20 cellular contexts compared by ENCODE assay signal in genomic region chr14:83548061-83548839, GRCh38.
DNase-seq lines count a peak whose midpoint lies in the region; ATAC-seq and TF ChIP-seq lines count a peak whose summit lies in the region.
"Had no signal": no experiment of that assay in that cellular context is flagged by ENCODE, and none has a peak within 500 bp of the region (broad histone marks: within the 10 kb centered on the region; RNA-seq: fewer than 3 reads in every experiment).

No MANE protein-coding gene starts in this region.

- H3K9me3 ChIP-seq in neuronal stem cell (replicated peaks in 1 of 2; ENCODE audit: control insufficient read depth in 2 of 2, insufficient read depth in 1 of 2, low read depth in 1 of 2, low read length in 2 of 2) (no peaks in the 10 kb centered on the region), endodermal cell (ENCODE audit: control insufficient read depth, low read length) (no peaks in the 10 kb centered on the region), stomach (no peaks in the 10 kb centered on the region), WERI-Rb-1 (ENCODE audit: severe bottlenecking) (no peaks in the 10 kb centered on the region)
- H3K9me3 ChIP-seq: tibial nerve had no signal

- no peak overlapping the region for H3K4ac ChIP-seq in neuronal stem cell (ENCODE audit: low read length)

- no peak overlapping the region for H3K14ac ChIP-seq in neuronal stem cell (ENCODE audit: low read length)

- intact Hi-C loops in stomach (cut with DNase I; ENCODE audit: low total_unique reads): no loop called here

- H2BK12ac ChIP-seq in neuronal stem cell (ENCODE audit: low read length): no peak overlapping the region

- H3K18ac ChIP-seq in neuronal stem cell (ENCODE audit: low read length): no peak overlapping the region

- no peaks in the 10 kb centered on the region for H3K4me1 Mint-ChIP-seq in endodermal cell
- H3K4me1 Mint-ChIP-seq: activated naive CD4-positive, alpha-beta T cell treated with anti-CD3 and anti-CD28 coated beads, Interleukin-2, amount 10 ng/mL, durations not matched to agents 7 days and 5 days; naive thymus-derived CD8-positive, alpha-beta T cell had no signal

- H3K4me3 Mint-ChIP-seq in endodermal cell: no peak overlapping the region
- H3K4me3 Mint-ChIP-seq: activated naive CD4-positive, alpha-beta T cell treated with anti-CD3 and anti-CD28 coated beads, Interleukin-2, amount 10 ng/mL, durations not matched to agents 7 days and 5 days; naive thymus-derived CD8-positive, alpha-beta T cell; T-helper 1 cell treated with Interleukin-12 subunit alpha and Interleukin-12 subunit beta and Interleukin-4 antibody, amounts not matched to agents 30 μg/mL and 1 μg/mL, for 36 hours had no signal

- no CpG with 5 or more reads among the region's 5 CpGs for WGBS in neuronal stem cell (ENCODE audit: extremely low coverage in 2 of 2, insufficient read length in 2 of 2, insufficient replicate concordance in 1 of 2), 2 donors
- WGBS in endodermal cell (ENCODE audit: insufficient coverage in 1 of 2, insufficient read length in 1 of 2), 2 experiments: 79 to 84% methylated on average over 3 to 5 of the region's 5 CpGs
- WGBS in stomach, 5 donors: 43 to 59% (median 55%) methylated on average over 5 of the region's 5 CpGs

- no peak overlapping the region for H2AFZ ChIP-seq in neuronal stem cell (ENCODE audit: low read length)
- H2AFZ ChIP-seq: GM23248 had no signal

- no peaks in the 10 kb centered on the region for H3K36me3 Mint-ChIP-seq in endodermal cell (ENCODE audit: low read depth)
- H3K36me3 Mint-ChIP-seq: activated naive CD4-positive, alpha-beta T cell treated with anti-CD3 and anti-CD28 coated beads, Interleukin-2, amount 10 ng/mL, durations not matched to agents 7 days and 5 days; naive thymus-derived CD8-positive, alpha-beta T cell had no signal

- H4K8ac ChIP-seq in neuronal stem cell (ENCODE audit: low read depth, low read length): no peak overlapping the region

- H2AK5ac ChIP-seq in neuronal stem cell (ENCODE audit: low read depth, low read length): no peak overlapping the region

- H3K36me3 ChIP-seq in neuronal stem cell (replicated peaks in 1 of 2; ENCODE audit: control insufficient read depth in 2 of 2, insufficient read depth in 2 of 2, low read length in 2 of 2) (no peaks in the 10 kb centered on the region), endodermal cell (ENCODE audit: control insufficient read depth, insufficient read depth, low read length) (no peaks in the 10 kb centered on the region), stomach (no peaks in the 10 kb centered on the region), WERI-Rb-1 (no peaks in the 10 kb centered on the region)
- H3K36me3 ChIP-seq: tibial nerve had no signal

- no peak overlapping the region for H2BK15ac ChIP-seq in neuronal stem cell (ENCODE audit: low read length)

- TF ChIP-seq CTCF in endodermal cell (conservative IDR thresholded peaks at IDR 0.05) (no peak), stomach (IDR thresholded peaks at IDR 0.05) (no peak), WERI-Rb-1 (IDR thresholded peaks at IDR 0.05; ENCODE audit: low read depth, low read length) (no peak)

- H3K27ac ChIP-seq in neuronal stem cell (replicated peaks; ENCODE audit: low read length) (no peak overlapping the region), endodermal cell (ENCODE audit: low read depth, low read length) (no peak overlapping the region), stomach (no peak overlapping the region), WERI-Rb-1 (no peak overlapping the region)
- H3K27ac ChIP-seq: GM23248, tibial nerve had no signal

- no peak for ATAC-seq in GM19351 (IDR thresholded peaks at IDR 0.05; ENCODE audit: unreplicated experiment)
- ATAC-seq: activated CD4-positive, CD25-positive, alpha-beta regulatory T cell treated with anti-CD3 and anti-CD28 coated beads, Interleukin-2, amount 50 U/mL, for 24 hours; naive thymus-derived CD8-positive, alpha-beta T cell had no signal

- no peak overlapping the region for H4K91ac ChIP-seq in neuronal stem cell (ENCODE audit: low read depth, low read length, poor library complexity)

- H3K4me3 ChIP-seq in neuronal stem cell (ENCODE audit: low read length in 2 of 2): no peak overlapping the region
- no peak overlapping the region for H3K4me3 ChIP-seq in endodermal cell (ENCODE audit: low read length)
- H3K4me3 ChIP-seq in stomach: no peak overlapping the region
- H3K4me3 ChIP-seq in WERI-Rb-1 (ENCODE audit: low read depth, low read length): no peak overlapping the region
- H3K4me3 ChIP-seq: GM23248, tibial nerve had no signal

- no peaks in the 10 kb centered on the region for H3K27me3 Mint-ChIP-seq in endodermal cell (ENCODE audit: insufficient read depth)
- H3K27me3 Mint-ChIP-seq: activated naive CD4-positive, alpha-beta T cell treated with anti-CD3 and anti-CD28 coated beads, Interleukin-2, amount 10 ng/mL, durations not matched to agents 7 days and 5 days; naive thymus-derived CD8-positive, alpha-beta T cell had no signal

- DNase-seq in GM03348 (ENCODE audit: low spot score): peak; percentile 7
- DNase-seq in RPMI7951 (ENCODE audit: low read depth): peak; percentile 60
- peak; percentile 11 for DNase-seq in fibroblast of peridontal ligament (ENCODE audit: extremely low read depth)
- DNase-seq in neuronal stem cell (ENCODE audit: low spot score): peak; percentile 3
- DNase-seq in endodermal cell: no peak
- no peak for DNase-seq in stomach
- DNase-seq in WERI-Rb-1: no peak
- DNase-seq: activated CD8-positive, alpha-beta memory T cell treated with anti-CD3 and anti-CD28 coated beads, Interleukin-2, amount 50 U/mL, for 4 hours; activated naive CD4-positive, alpha-beta T cell treated with anti-CD3 and anti-CD28 coated beads, Interleukin-2, amount 10 ng/mL, durations not matched to agents 7 days and 5 days; GM23248; hypothalamus; naive thymus-derived CD8-positive, alpha-beta T cell; NCI-H2029 treated with DMSO at 0.1 percent for 48 hours; NCI-H774; retina; stimulated activated CD4-positive, alpha-beta T cell treated with anti-CD3 and anti-CD28 coated beads, Interleukin-2, amount 100 ng/mL, for 24 hours had no signal

- H3K4me1 ChIP-seq in neuronal stem cell (ENCODE audit: control insufficient read depth in 2 of 2, insufficient read depth in 1 of 2, low read depth in 1 of 2, low read length in 2 of 2) (peaks cover 0 to 4% of the 10 kb centered on the region in 2 donors), endodermal cell (ENCODE audit: control insufficient read depth, insufficient read depth, low read length) (no peaks in the 10 kb centered on the region), stomach (no peaks in the 10 kb centered on the region)
- H3K4me1 ChIP-seq: tibial nerve had no signal

- TF ChIP-seq POLR2A in stomach (IDR thresholded peaks at IDR 0.05): no peak

- no peak overlapping the region for H3K9ac ChIP-seq in neuronal stem cell (ENCODE audit: low read depth, low read length, poor library complexity)
- no peak overlapping the region for H3K9ac ChIP-seq in endodermal cell (ENCODE audit: extremely low read depth, low read length, poor library complexity, severe bottlenecking)
- H3K9ac ChIP-seq: GM23248 had no signal

- no peaks in the 10 kb centered on the region for H3K9me3 Mint-ChIP-seq in endodermal cell

- H3K27me3 ChIP-seq in neuronal stem cell (ENCODE audit: control insufficient read depth in 3 of 3, insufficient read depth in 3 of 3, low read depth in 1 of 3, low read length in 3 of 3) (no peaks in the 10 kb centered on the region), endodermal cell (ENCODE audit: control insufficient read depth, insufficient read depth, low read length, poor library complexity, severe bottlenecking) (no peaks in the 10 kb centered on the region), stomach (no peaks in the 10 kb centered on the region), WERI-Rb-1 (ENCODE audit: insufficient read depth, low read depth, severe bottlenecking) (no peaks in the 10 kb centered on the region)
- H3K27me3 ChIP-seq: tibial nerve had no signal

- no peak overlapping the region for H3K27ac Mint-ChIP-seq in endodermal cell
- H3K27ac Mint-ChIP-seq: activated naive CD4-positive, alpha-beta T cell treated with anti-CD3 and anti-CD28 coated beads, Interleukin-2, amount 10 ng/mL, durations not matched to agents 7 days and 5 days; naive thymus-derived CD8-positive, alpha-beta T cell; T-helper 1 cell treated with Interleukin-12 subunit alpha and Interleukin-12 subunit beta and Interleukin-4 antibody, amounts not matched to agents 30 μg/mL and 1 μg/mL, for 36 hours had no signal

- H3K79me1 ChIP-seq in neuronal stem cell (ENCODE audit: low read depth, low read length): no peaks in the 10 kb centered on the region

- H3K23ac ChIP-seq in neuronal stem cell (ENCODE audit: low read depth, low read length, poor library complexity): no peak overlapping the region

- H2BK5ac ChIP-seq in neuronal stem cell (ENCODE audit: low read length): no peak overlapping the region

- no peak overlapping the region for H3K4me2 ChIP-seq in neuronal stem cell (ENCODE audit: insufficient read depth, low read length, poor library complexity, severe bottlenecking)

- no peak for TF ChIP-seq EP300 in stomach (IDR thresholded peaks at IDR 0.05)

- no peak overlapping the region for H2BK120ac ChIP-seq in neuronal stem cell (ENCODE audit: low read depth, low read length)

Comparison
In these comparisons a context has a peak if more than half of its experiments do, and no peak if none do; other contexts are left out.
1. DNase-seq: peak in GM03348 (single experiment), RPMI7951 (single experiment), fibroblast of peridontal ligament (single experiment) and neuronal stem cell (single experiment); none in endodermal cell (single experiment), stomach (single experiment) and WERI-Rb-1 (single experiment).